Comparison of ENCODE assay signal across 11 cellular contexts in the genomic region with DNA sequence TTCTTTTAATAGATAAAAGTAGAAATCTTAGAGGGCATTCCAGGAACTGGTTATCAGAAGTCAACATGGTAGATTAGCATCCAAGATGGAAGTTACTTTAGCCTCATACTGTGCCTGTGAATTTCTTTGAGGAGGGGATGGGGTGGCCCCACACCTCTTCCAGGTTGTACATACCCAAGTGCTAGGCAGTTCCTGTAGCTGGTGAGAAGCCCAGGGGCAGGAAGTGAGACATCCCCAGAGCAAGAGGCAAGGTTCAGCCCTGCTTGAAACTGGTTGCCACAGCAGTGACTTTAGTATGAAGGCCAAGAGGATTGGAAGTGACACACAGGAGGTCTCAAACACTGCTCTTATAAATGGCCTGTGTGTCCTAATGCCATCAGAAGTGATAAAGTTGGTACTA. TPM values are rescaled to one million over a fixed set of nuclear protein-coding genes. Genes with fewer than 3 reads are reported as not detected.
DNase-seq lines count a peak whose midpoint lies in the region; ATAC-seq and TF ChIP-seq lines count a peak whose summit lies in the region.
"Had no signal": no experiment of that assay in that cellular context is flagged by ENCODE, and none has a peak within 500 bp of the region (broad histone marks: within the 10 kb centered on the region; RNA-seq: fewer than 3 reads in every experiment).

No MANE protein-coding gene starts in this region.

- H3K36me3 Mint-ChIP-seq in CD4-positive, CD25-positive, alpha-beta regulatory T cell: peaks cover 38% of the 10 kb centered on the region

- H2BK120ac ChIP-seq in mesendoderm (ENCODE audit: low read depth, low read length): no peak overlapping the region

- peaks cover 56% of the 10 kb centered on the region for H3K36me3 ChIP-seq in CD4-positive, CD25-positive, alpha-beta regulatory T cell (ENCODE audit: control insufficient read depth, insufficient read depth, low read length)
- H3K36me3 ChIP-seq in PC-3 (ENCODE audit: low read depth, low read length) (peaks cover 83% of the 10 kb centered on the region), mesendoderm (ENCODE audit: control insufficient read depth, insufficient read depth, low read length) (peaks cover 2% of the 10 kb centered on the region)

- H2AFZ ChIP-seq in PC-3 (ENCODE audit: low read length): no peak overlapping the region

- CTCF ChIA-PET in PC-3 (lab: Charles Lee): no interaction called here

- no peak overlapping the region for H2BK5ac ChIP-seq in mesendoderm (ENCODE audit: low read length)

- peak; percentile 74 to 75 for ATAC-seq in CD4-positive, CD25-positive, alpha-beta regulatory T cell (ENCODE audit: low read depth in 2 of 2)
- ATAC-seq in PC-3 (peak; percentile 68), HG03565 (IDR thresholded peaks at IDR 0.05; ENCODE audit: unreplicated experiment) (no peak), GM19351 (IDR thresholded peaks at IDR 0.05; ENCODE audit: unreplicated experiment) (no peak)

- BruUV-seq in PC-3 (replicated peaks; lab: Mats Ljungman, UMichigan): no TSS peak

- H3K4me3 ChIP-seq in CD4-positive, CD25-positive, alpha-beta regulatory T cell (ENCODE audit: low read depth, low read length): no peak overlapping the region
- no peak overlapping the region for H3K4me3 ChIP-seq in PC-3 (ENCODE audit: low read length)
- no peak overlapping the region for H3K4me3 ChIP-seq in mesendoderm (ENCODE audit: low read length)
- H3K4me3 ChIP-seq: esophagus muscularis mucosa, thoracic aorta had no signal

- H3K4me2 ChIP-seq in PC-3 (ENCODE audit: low read length) (no peak overlapping the region), mesendoderm (ENCODE audit: low read length) (no peak overlapping the region)

- H2AK5ac ChIP-seq in mesendoderm (ENCODE audit: low read length): no peak overlapping the region

- POLR2A ChIA-PET in PC-3 (lab: Charles Lee; ENCODE audit: unreplicated experiment): no interaction called here

- no peak overlapping the region for H3K18ac ChIP-seq in mesendoderm (ENCODE audit: low read length)

- no peak overlapping the region for H3K23ac ChIP-seq in mesendoderm (ENCODE audit: low read length)

- peak overlapping the region; percentile 15 for H3K27ac ChIP-seq in CD4-positive, CD25-positive, alpha-beta regulatory T cell (ENCODE audit: insufficient read depth, low read length, poor library complexity, severe bottlenecking)
- H3K27ac ChIP-seq in PC-3 (ENCODE audit: low read length) (no peak overlapping the region), mesendoderm (ENCODE audit: low read depth, low read length) (no peak overlapping the region)
- H3K27ac ChIP-seq: esophagus muscularis mucosa, thoracic aorta had no signal

- H3K4me3 Mint-ChIP-seq in CD4-positive, CD25-positive, alpha-beta regulatory T cell: peak overlapping the region in 1 of 4 donors; percentile 28

- peaks cover 14% of the 10 kb centered on the region for H3K4me1 ChIP-seq in CD4-positive, CD25-positive, alpha-beta regulatory T cell (ENCODE audit: control insufficient read depth, insufficient read depth, low read length, poor library complexity, severe bottlenecking)
- H3K4me1 ChIP-seq in PC-3 (ENCODE audit: insufficient read depth, low read length) (no peaks in the 10 kb centered on the region), mesendoderm (ENCODE audit: control insufficient read depth, low read depth, low read length) (no peaks in the 10 kb centered on the region)

- H3K9me2 ChIP-seq in PC-3 (replicated peaks; ENCODE audit: low read length): no peaks in the 10 kb centered on the region

- no peak overlapping the region for H3K4ac ChIP-seq in mesendoderm (ENCODE audit: low read depth, low read length)

- no peak for TF ChIP-seq CTCF in PC-3 (conservative IDR thresholded peaks at IDR 0.05; ENCODE audit: low read depth, low read length)

- H4K8ac ChIP-seq in mesendoderm (ENCODE audit: low read depth, low read length): no peak overlapping the region

- peak overlapping the region; percentile 69 to 84 (median 82) for H3K27ac Mint-ChIP-seq in CD4-positive, CD25-positive, alpha-beta regulatory T cell

- no peak overlapping the region for H4K5ac ChIP-seq in mesendoderm (ENCODE audit: low read length)

- no peaks in the 10 kb centered on the region for H3K27me3 ChIP-seq in CD4-positive, CD25-positive, alpha-beta regulatory T cell (ENCODE audit: control insufficient read depth, insufficient read depth, low read length)
- H3K27me3 ChIP-seq in PC-3 (ENCODE audit: low read length) (no peaks in the 10 kb centered on the region), mesendoderm (ENCODE audit: insufficient read depth, low read length, poor library complexity) (no peaks in the 10 kb centered on the region)

- H3K9me3 ChIP-seq in CD4-positive, CD25-positive, alpha-beta regulatory T cell (ENCODE audit: control insufficient read depth in 2 of 2, low read length in 2 of 2): no peaks in the 10 kb centered on the region
- no peaks in the 10 kb centered on the region for H3K9me3 ChIP-seq in PC-3 (ENCODE audit: low read length)
- H3K9me3 ChIP-seq: esophagus muscularis mucosa, thoracic aorta had no signal

- H3K79me2 ChIP-seq in PC-3 (ENCODE audit: low read length) (peaks cover 4% of the 10 kb centered on the region; the same call in 1 of the 2 replicates), mesendoderm (ENCODE audit: control insufficient read depth, insufficient read depth, low read length) (no peaks in the 10 kb centered on the region)

- intact Hi-C loops in PC-3 (cut with micrococcal nuclease): no loop called here

- H3K56ac ChIP-seq in mesendoderm (ENCODE audit: low read length): no peak overlapping the region

- no peaks in the 10 kb centered on the region for H3F3A ChIP-seq in PC-3 (ENCODE audit: low read length, unreplicated experiment)

- H3K9ac ChIP-seq in PC-3 (ENCODE audit: low read length) (no peak overlapping the region), mesendoderm (ENCODE audit: low read length) (no peak overlapping the region)

- no peak overlapping the region for H2BK15ac ChIP-seq in mesendoderm (replicated peaks; ENCODE audit: low read depth)

- H4K20me1 ChIP-seq in PC-3 (ENCODE audit: low read length): no peaks in the 10 kb centered on the region

- peaks cover 22 to 66% (median 49%) of the 10 kb centered on the region in 4 donors for H3K4me1 Mint-ChIP-seq in CD4-positive, CD25-positive, alpha-beta regulatory T cell

- H3K27me3 Mint-ChIP-seq in CD4-positive, CD25-positive, alpha-beta regulatory T cell: no peaks in the 10 kb centered on the region

- DNase-seq in CD4-positive, CD25-positive, alpha-beta regulatory T cell: peak in 1 of 3 donors; percentile 72
- peak; percentile 14 for DNase-seq in PC-3
- peak; percentile 29 for DNase-seq in activated T-helper 1 cell treated with Interleukin-2 at 50 U/mL for 16 hours (ENCODE audit: low read depth)
- DNase-seq in mesendoderm: peak; percentile 73
- DNase-seq in NCI-H1417 treated with DMSO at 0.1 percent for 48 hours (lab: John Stamatoyannopoulos, UW): no peak
- no peak for DNase-seq in GOT3 (lab: John Stamatoyannopoulos, UW)
- DNase-seq: NCI-H146 had no signal

- peaks cover 2% of the 10 kb centered on the region for H3K79me1 ChIP-seq in mesendoderm (ENCODE audit: low read length)

- H3K9me3 Mint-ChIP-seq in CD4-positive, CD25-positive, alpha-beta regulatory T cell: no peaks in the 10 kb centered on the region

RNA-seq across cellular contexts. Expression of a gene that starts 11.9 kb away (rescaled TPM):
- 17.0 TPM for total RNA-seq in CD4-positive, CD25-positive, alpha-beta regulatory T cell
- polyA plus RNA-seq in CD4-positive, CD25-positive, alpha-beta regulatory T cell: 10 to 100 TPM; 18.1 to 25.7 (median 21.1) TPM
- total RNA-seq in PC-3 (2014; rRNA removed): 63.8 and 87.2 TPM in 2 replicates
- polyA plus RNA-seq in mesendoderm (2013, experiment 1 of 2): 51.0 TPM
- polyA plus RNA-seq in mesendoderm (2013, experiment 2 of 2): 50.7 TPM

RNA-seq across cellular contexts. Expression of a gene that starts 27.8 kb away (rescaled TPM):
- total RNA-seq in CD4-positive, CD25-positive, alpha-beta regulatory T cell: 7.5 TPM
- 1 to 10 TPM; 3.9 to 5.2 (median 4.6) TPM for polyA plus RNA-seq in CD4-positive, CD25-positive, alpha-beta regulatory T cell
- not detected in 2 replicates for total RNA-seq in PC-3 (2014; rRNA removed)
- polyA plus RNA-seq in mesendoderm (2013, experiment 1 of 2): 0.07 TPM
- polyA plus RNA-seq in mesendoderm (2013, experiment 2 of 2): 0.07 TPM

Comparison
In these comparisons a context has a peak if more than half of its experiments do, and no peak if none do; other contexts are left out.
1. ATAC-seq: peak in CD4-positive, CD25-positive, alpha-beta regulatory T cell (2 of 2) and PC-3 (single experiment); none in HG03565 (single experiment) and GM19351 (single experiment).
2. DNase-seq: peak in PC-3 (single experiment), activated T-helper 1 cell treated with Interleukin-2 at 50 U/mL for 16 hours (single experiment) and mesendoderm (single experiment); none in NCI-H1417 treated with DMSO at 0.1 percent for 48 hours (single experiment) and GOT3 (single experiment).